ENCODE assay signal across 9 cellular contexts in the genomic region with DNA sequence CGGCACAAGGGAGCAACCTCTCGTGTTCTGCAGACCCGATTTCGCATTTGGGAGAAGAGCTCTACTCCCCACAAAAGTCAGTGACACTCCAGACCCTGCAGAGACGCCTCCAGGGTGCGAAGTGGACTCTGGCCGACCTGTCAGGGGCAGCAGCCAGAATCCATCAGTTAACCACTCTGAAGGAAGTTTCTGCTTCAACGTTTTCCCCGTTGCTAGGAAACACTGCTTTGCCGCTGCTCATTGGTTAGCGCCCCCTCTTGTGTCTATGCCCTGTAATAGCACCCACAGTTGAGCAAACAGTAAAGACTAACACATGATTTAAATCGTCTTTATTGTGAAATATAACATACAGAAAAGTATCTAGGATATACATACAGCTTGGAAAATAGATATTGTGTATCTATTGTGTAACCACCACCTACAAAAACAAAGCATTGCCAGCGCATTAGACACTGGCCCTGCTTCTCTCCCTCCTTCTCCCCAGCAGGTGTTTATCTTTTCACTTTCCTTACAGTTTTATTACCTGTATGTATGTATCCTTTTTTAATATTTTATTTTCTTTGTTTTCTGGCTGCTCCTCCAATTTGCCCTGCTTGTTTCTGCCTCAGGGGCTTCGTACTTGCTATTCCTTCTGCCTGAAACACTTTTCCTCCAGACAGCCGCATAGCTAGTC. TPM values are rescaled to one million over a fixed set of nuclear protein-coding genes. Genes with fewer than 3 reads are reported as not detected.
DNase-seq lines count a peak whose midpoint lies in the region; ATAC-seq and TF ChIP-seq lines count a peak whose summit lies in the region.
"Had no signal": no experiment of that assay in that cellular context is flagged by ENCODE, and none has a peak within 500 bp of the region (broad histone marks: within the 10 kb centered on the region; RNA-seq: fewer than 3 reads in every experiment).

No MANE protein-coding gene starts in this region.

- no peak for TF ChIP-seq EP300 in ovary (IDR thresholded peaks at IDR 0.05)

- TF ChIP-seq CTCF in ovary (IDR thresholded peaks at IDR 0.05) (peak; percentile 87 to 89 (median 87)), thoracic aorta (IDR thresholded peaks at IDR 0.05) (peak; percentile 91)

- H3K36me3 ChIP-seq in ovary (no peaks in the 10 kb centered on the region), thoracic aorta (no peaks in the 10 kb centered on the region)

- ATAC-seq in GM21786 (IDR thresholded peaks at IDR 0.05; ENCODE audit: unreplicated experiment) (peak; percentile 86), thoracic aorta (ENCODE audit: insufficient number of reproducible peaks, low FRiP score, low read depth) (peak; percentile 75)

- intact Hi-C loops in ovary (cut with DNase I) = loop anchor here in 2 of 4 donors (5.0 to 10.0 kb wide), 3 partner anchors 225 to 585 kb away; a partner anchor contains a TSS

- no peak overlapping the region for H3K27ac ChIP-seq in ovary
- no peak overlapping the region for H3K27ac ChIP-seq in thoracic aorta

- WGBS in ovary, 3 donors = 10% methylated on average over 15 of the region's 15 CpGs

- TF ChIP-seq POLR2A in ovary (IDR thresholded peaks at IDR 0.05) = no peak

- H3K9me3 ChIP-seq in ovary (no peaks in the 10 kb centered on the region), thoracic aorta (no peaks in the 10 kb centered on the region)

- H3K4me3 ChIP-seq in ovary (peak overlapping the region; percentile 31), thoracic aorta (peak overlapping the region; percentile 53)

- H3K4me1 ChIP-seq in ovary (ENCODE audit: insufficient read depth) (no peaks in the 10 kb centered on the region), thoracic aorta (ENCODE audit: control insufficient read depth in 1 of 2, low read depth in 2 of 2) (peaks cover 7 to 9% of the 10 kb centered on the region in 2 donors)

- peak; percentile 36 for DNase-seq in DMS79 treated with DMSO at 0.1 percent for 48 hours (lab: John Stamatoyannopoulos, UW)
- peak; percentile 77 for DNase-seq in LoVo (ENCODE audit: low spot score)
- DNase-seq in SIG-M5 (lab: John Stamatoyannopoulos, UW) = peak; percentile 57
- DNase-seq in activated effector memory CD4-positive, alpha-beta T cell treated with Interleukin-2 at 50 U/mL for 16 hours = peak; percentile 43
- peak; percentile 72 for DNase-seq in foreskin melanocyte
- peak; percentile 69 to 85 (median 74) for DNase-seq in ovary
- DNase-seq in thoracic aorta (ENCODE audit: low spot score) = peak; percentile 51

- no peaks in the 10 kb centered on the region for H3K27me3 ChIP-seq in ovary
- H3K27me3 ChIP-seq in thoracic aorta (replicated peaks; ENCODE audit: insufficient read depth) = no peaks in the 10 kb centered on the region

RNA-seq across cellular contexts. Expression of a gene that starts 38.9 kb away (rescaled TPM):
- total RNA-seq in ovary = under 1 TPM in 1 of 7 donors, not detected in 6; 0.80 TPM
- under 1 TPM; 0.11 to 0.20 TPM for polyA plus RNA-seq in ovary
- not detected for total RNA-seq in thoracic aorta
- total RNA-seq: subcutaneous adipose tissue had no signal

RNA-seq across cellular contexts. Expression of a gene that starts 56.2 kb away (rescaled TPM):
- total RNA-seq in ovary = 100 to 1,000 TPM in 2 of 7 donors, 10 to 100 TPM in 5; 75.0 to 106 (median 78.8) TPM
- 10 to 100 TPM; 62.1 to 82.1 TPM for polyA plus RNA-seq in ovary
- total RNA-seq in thoracic aorta = 100 to 1,000 TPM; 158 to 183 TPM
